Comparison of ENCODE assay signal across 17 cellular contexts in genomic region chr11:110329441-110329840, GRCh38. TPM values are rescaled to one million over a fixed set of nuclear protein-coding genes. Genes with fewer than 3 reads are reported as not detected.
A peak's percentile ranks its signal among the peaks of the same experiment; 100 is the strongest.
DNase-seq lines count a peak whose midpoint lies in the region; ATAC-seq and TF ChIP-seq lines count a peak whose summit lies in the region.
"Had no signal": no experiment of that assay in that cellular context is flagged by ENCODE, and none has a peak within 500 bp of the region (broad histone marks: within the 10 kb centered on the region; RNA-seq: fewer than 3 reads in every experiment).

No MANE protein-coding gene starts in this region.

- peak overlapping the region; percentile 85 for H3K14ac ChIP-seq in trophoblast cell (ENCODE audit: low read length)

- no peak for ATAC-seq in activated CD8-positive, alpha-beta T cell treated with anti-CD3 and anti-CD28 coated beads for 36 hours
- ATAC-seq in activated CD8-positive, alpha-beta T cell treated with anti-CD3 and anti-CD28 coated beads, Interleukin-2, amount 10 ng/mL, durations not matched to agents 7 days and 5 days: no peak
- no peak for ATAC-seq in GM23338
- no peak for ATAC-seq in HG03135 (IDR thresholded peaks at IDR 0.05; ENCODE audit: unreplicated experiment)
- ATAC-seq: CD8-positive, alpha-beta T cell had no signal

- no peak overlapping the region for H3K23ac ChIP-seq in trophoblast cell (ENCODE audit: low read length)

- H2BK5ac ChIP-seq in trophoblast cell (ENCODE audit: low read depth, low read length, poor library complexity): peak overlapping the region; percentile 76

- H3K79me2 ChIP-seq in GM23338 (replicated peaks; ENCODE audit: insufficient read depth): no peaks in the 10 kb centered on the region
- H3K79me2 ChIP-seq in trophoblast cell (ENCODE audit: control insufficient read depth, insufficient read depth, low read length, poor library complexity): no peaks in the 10 kb centered on the region

- peaks cover 7% of the 10 kb centered on the region; the same call in 1 of the 2 replicates for H3K9me2 ChIP-seq in GM23338 (ENCODE audit: insufficient read depth)

- H3K4me3 Mint-ChIP-seq in activated CD8-positive, alpha-beta T cell treated with anti-CD3 and anti-CD28 coated beads for 36 hours: peak overlapping the region; percentile 77
- no peak overlapping the region for H3K4me3 Mint-ChIP-seq in activated CD8-positive, alpha-beta T cell treated with anti-CD3 and anti-CD28 coated beads, Interleukin-2, amount 10 ng/mL, durations not matched to agents 7 days and 5 days
- no peak overlapping the region for H3K4me3 Mint-ChIP-seq in GM23338
- peak overlapping the region; percentile 91 for H3K4me3 Mint-ChIP-seq in activated CD4-positive, alpha-beta memory T cell treated with anti-CD3 and anti-CD28 coated beads for 36 hours
- H3K4me3 Mint-ChIP-seq: CD8-positive, alpha-beta T cell; nephron progenitor cell had no signal

- H3K4me1 ChIP-seq in GM23338 (ENCODE audit: insufficient read depth): no peaks in the 10 kb centered on the region
- peaks cover 17% of the 10 kb centered on the region in 2 experiments for H3K4me1 ChIP-seq in trophoblast cell (ENCODE audit: control insufficient read depth in 1 of 2, insufficient read depth in 2 of 2, low read length in 2 of 2)
- H3K4me1 ChIP-seq: upper lobe of left lung had no signal

- no CpG with 5 or more reads among the region's 1 CpG for WGBS in trophoblast cell (ENCODE audit: extremely low coverage, insufficient coverage, insufficient read length)

- POLR2A ChIA-PET in activated CD8-positive, alpha-beta T cell treated with anti-CD3 and anti-CD28 coated beads for 36 hours (lab: Charles Lee): interaction anchor here (1.1 to 2.9 kb wide), 4 partner anchors 18 to 34 kb away, joined by 3 to 13 read pairs (median 4); partner anchors contain the start of gene RDX
- POLR2A ChIA-PET in activated CD8-positive, alpha-beta T cell treated with anti-CD3 and anti-CD28 coated beads, Interleukin-2, amount 10 ng/mL, durations not matched to agents 7 days and 5 days (lab: Charles Lee): interaction anchor here (0.9 to 2.0 kb wide), 3 partner anchors 20 to 48 kb away, joined by 3 to 12 read pairs (median 3); partner anchors contain the start of gene RDX
- POLR2A ChIA-PET in activated CD4-positive, alpha-beta memory T cell treated with anti-CD3 and anti-CD28 coated beads for 36 hours (lab: Charles Lee): interaction anchor here (1.5 to 2.5 kb wide), 3 partner anchors 16 to 44 kb away, joined by 5 to 24 read pairs (median 9); no protein-coding TSS in a partner anchor

- peaks cover 2% of the 10 kb centered on the region for H3K27me3 Mint-ChIP-seq in activated CD8-positive, alpha-beta T cell treated with anti-CD3 and anti-CD28 coated beads for 36 hours
- no peaks in the 10 kb centered on the region for H3K27me3 Mint-ChIP-seq in activated CD8-positive, alpha-beta T cell treated with anti-CD3 and anti-CD28 coated beads, Interleukin-2, amount 10 ng/mL, durations not matched to agents 7 days and 5 days (ENCODE audit: low read depth)
- H3K27me3 Mint-ChIP-seq in GM23338 (ENCODE audit: insufficient read depth, low read depth, poor library complexity): peaks cover 5% of the 10 kb centered on the region
- no peaks in the 10 kb centered on the region for H3K27me3 Mint-ChIP-seq in activated CD4-positive, alpha-beta memory T cell treated with anti-CD3 and anti-CD28 coated beads for 36 hours

- peak overlapping the region; percentile 72 for H4K91ac ChIP-seq in trophoblast cell (ENCODE audit: low read depth, low read length)

- H3K4me2 ChIP-seq in GM23338 (no peak overlapping the region), trophoblast cell (ENCODE audit: low read length) (no peak overlapping the region)

- H3K27ac ChIP-seq in GM23338 (ENCODE audit: low read depth) (no peak overlapping the region), trophoblast cell (ENCODE audit: low read depth, low read length) (peak overlapping the region; percentile 77)
- H3K27ac ChIP-seq: upper lobe of left lung had no signal

- H4K8ac ChIP-seq in trophoblast cell (ENCODE audit: low read depth, low read length): peak overlapping the region; percentile 10

- no peak overlapping the region for H4K12ac ChIP-seq in trophoblast cell (ENCODE audit: low read depth, low read length)

- H2BK120ac ChIP-seq in trophoblast cell (ENCODE audit: insufficient read depth, low read length, poor library complexity): peak overlapping the region; percentile 97

- peaks cover 14% of the 10 kb centered on the region for H3K4me1 Mint-ChIP-seq in activated CD8-positive, alpha-beta T cell treated with anti-CD3 and anti-CD28 coated beads for 36 hours (ENCODE audit: low read depth)
- H3K4me1 Mint-ChIP-seq in activated CD8-positive, alpha-beta T cell treated with anti-CD3 and anti-CD28 coated beads, Interleukin-2, amount 10 ng/mL, durations not matched to agents 7 days and 5 days (ENCODE audit: low read depth): peaks cover 16% of the 10 kb centered on the region
- H3K4me1 Mint-ChIP-seq in GM23338: peaks cover 4% of the 10 kb centered on the region; the same call in 1 of the 3 replicates
- peaks cover 20% of the 10 kb centered on the region for H3K4me1 Mint-ChIP-seq in activated CD4-positive, alpha-beta memory T cell treated with anti-CD3 and anti-CD28 coated beads for 36 hours (ENCODE audit: low read depth)
- H3K4me1 Mint-ChIP-seq: nephron progenitor cell had no signal

- H2AFZ ChIP-seq in GM23338: peak overlapping the region; percentile 97; the same call in 1 of the 2 replicates
- no peak overlapping the region for H2AFZ ChIP-seq in trophoblast cell (ENCODE audit: insufficient read depth, low read length, poor library complexity)

- H3K27me3 ChIP-seq in GM23338 (ENCODE audit: insufficient read depth) (no peaks in the 10 kb centered on the region), trophoblast cell (ENCODE audit: insufficient read depth, low read length) (no peaks in the 10 kb centered on the region)
- H3K27me3 ChIP-seq: upper lobe of left lung had no signal

- H4K20me1 ChIP-seq in GM23338 (replicated peaks; ENCODE audit: insufficient read depth): no peaks in the 10 kb centered on the region

- no peak for DNase-seq in activated CD8-positive, alpha-beta T cell treated with anti-CD3 and anti-CD28 coated beads for 36 hours
- DNase-seq in activated CD8-positive, alpha-beta T cell treated with anti-CD3 and anti-CD28 coated beads, Interleukin-2, amount 10 ng/mL, durations not matched to agents 7 days and 5 days: no peak
- DNase-seq in GM23338 (ENCODE audit: low spot score) (no peak), trophoblast cell (no peak), SKM-1 treated with dmso at 0.1 percent for 144 hours (lab: John Stamatoyannopoulos, UW; ENCODE audit: unreplicated experiment) (no peak)
- no peak for DNase-seq in activated CD4-positive, alpha-beta memory T cell treated with anti-CD3 and anti-CD28 coated beads for 36 hours
- DNase-seq in activated effector memory CD4-positive, alpha-beta T cell treated with Interleukin-2 at 50 U/mL for 16 hours: no peak
- DNase-seq: activated CD4-positive, CD25-positive, alpha-beta regulatory T cell; CD8-positive, alpha-beta T cell; cerebellar nuclear complex; kidney glomerular epithelial cell; MM.1S; NCI-H1694 treated with DMSO at 0.1 percent for 48 hours; nephron progenitor cell; NK-92 treated with Interleukin-12 subunit alpha and Interleukin-12 subunit beta, amount 100 ng/mL, for 24 hours; upper lobe of left lung had no signal

- H3K27ac Mint-ChIP-seq in activated CD8-positive, alpha-beta T cell treated with anti-CD3 and anti-CD28 coated beads for 36 hours: peak overlapping the region; percentile 90
- H3K27ac Mint-ChIP-seq in activated CD8-positive, alpha-beta T cell treated with anti-CD3 and anti-CD28 coated beads, Interleukin-2, amount 10 ng/mL, durations not matched to agents 7 days and 5 days: no peak overlapping the region
- no peak overlapping the region for H3K27ac Mint-ChIP-seq in GM23338
- no peak overlapping the region for H3K27ac Mint-ChIP-seq in activated CD4-positive, alpha-beta memory T cell treated with anti-CD3 and anti-CD28 coated beads for 36 hours

- H3K79me1 ChIP-seq in trophoblast cell (ENCODE audit: low read length): peaks cover 13% of the 10 kb centered on the region

- no peak overlapping the region for H3K4me3 ChIP-seq in GM23338
- H3K4me3 ChIP-seq in trophoblast cell (ENCODE audit: low read depth, low read length): no peak overlapping the region
- H3K4me3 ChIP-seq: upper lobe of left lung had no signal

- peak overlapping the region; percentile 51 for H3K18ac ChIP-seq in trophoblast cell (ENCODE audit: low read length)

- H3K9me3 ChIP-seq in trophoblast cell (ENCODE audit: insufficient read depth, low read depth, low read length): no peaks in the 10 kb centered on the region
- H3K9me3 ChIP-seq: upper lobe of left lung had no signal

- CTCF ChIA-PET in activated CD8-positive, alpha-beta T cell treated with anti-CD3 and anti-CD28 coated beads for 36 hours (lab: Charles Lee): interaction anchor here (0.8 to 1.7 kb wide), 4 partner anchors 10 to 98 kb away, joined by 3 to 6 read pairs (median 4); no protein-coding TSS in a partner anchor
- CTCF ChIA-PET in activated CD8-positive, alpha-beta T cell treated with anti-CD3 and anti-CD28 coated beads, Interleukin-2, amount 10 ng/mL, durations not matched to agents 7 days and 5 days (lab: Charles Lee): interaction anchor here (0.7 to 2.3 kb wide), 9 partner anchors 10 to 104 kb away, joined by 3 to 12 read pairs (median 4); partner anchors contain the start of gene FDX1
- CTCF ChIA-PET in activated CD4-positive, alpha-beta memory T cell treated with anti-CD3 and anti-CD28 coated beads for 36 hours (lab: Charles Lee): interaction anchor here (1.3 kb wide), 1 partner anchor 100 kb away, joined by 3 read pairs; the partner anchor contains the start of gene FDX1

- no peaks in the 10 kb centered on the region for H3F3A ChIP-seq in GM23338 (replicated peaks; ENCODE audit: low read depth)

- H3K9ac ChIP-seq in trophoblast cell (ENCODE audit: low read length): no peak overlapping the region

- H3K36me3 ChIP-seq in GM23338 (ENCODE audit: insufficient read depth) (peaks cover 6% of the 10 kb centered on the region; the same call in 1 of the 2 replicates), trophoblast cell (ENCODE audit: control insufficient read depth in 1 of 2, insufficient read depth in 2 of 2, low read length in 2 of 2) (no peaks in the 10 kb centered on the region)
- H3K36me3 ChIP-seq: upper lobe of left lung had no signal

- H3K36me3 Mint-ChIP-seq in activated CD8-positive, alpha-beta T cell treated with anti-CD3 and anti-CD28 coated beads for 36 hours (ENCODE audit: low read depth): peaks cover 13% of the 10 kb centered on the region
- H3K36me3 Mint-ChIP-seq in activated CD8-positive, alpha-beta T cell treated with anti-CD3 and anti-CD28 coated beads, Interleukin-2, amount 10 ng/mL, durations not matched to agents 7 days and 5 days (ENCODE audit: low read depth): peaks cover 15% of the 10 kb centered on the region
- peaks cover 18% of the 10 kb centered on the region for H3K36me3 Mint-ChIP-seq in GM23338 (ENCODE audit: low read depth)
- peaks cover 4% of the 10 kb centered on the region for H3K36me3 Mint-ChIP-seq in activated CD4-positive, alpha-beta memory T cell treated with anti-CD3 and anti-CD28 coated beads for 36 hours

- H2AK5ac ChIP-seq in trophoblast cell (ENCODE audit: low read length): peak overlapping the region; percentile 82

- intact Hi-C loops in activated CD8-positive, alpha-beta T cell treated with anti-CD3 and anti-CD28 coated beads for 36 hours (cut with micrococcal nuclease): loop anchor here (2.0 kb wide), 1 partner anchor 19 kb away; no protein-coding TSS in a partner anchor
- intact Hi-C loops in activated CD4-positive, alpha-beta memory T cell treated with anti-CD3 and anti-CD28 coated beads for 36 hours (cut with micrococcal nuclease): loop anchor here (2.0 kb wide), 1 partner anchor 17 kb away; no protein-coding TSS in a partner anchor

- no peak overlapping the region for H3K4ac ChIP-seq in trophoblast cell (ENCODE audit: low read depth, low read length)

- H3K9me3 Mint-ChIP-seq in activated CD8-positive, alpha-beta T cell treated with anti-CD3 and anti-CD28 coated beads for 36 hours: peaks cover 4% of the 10 kb centered on the region
- no peaks in the 10 kb centered on the region for H3K9me3 Mint-ChIP-seq in activated CD8-positive, alpha-beta T cell treated with anti-CD3 and anti-CD28 coated beads, Interleukin-2, amount 10 ng/mL, durations not matched to agents 7 days and 5 days (ENCODE audit: insufficient read depth)
- H3K9me3 Mint-ChIP-seq in GM23338: peaks cover 43% of the 10 kb centered on the region
- no peaks in the 10 kb centered on the region for H3K9me3 Mint-ChIP-seq in activated CD4-positive, alpha-beta memory T cell treated with anti-CD3 and anti-CD28 coated beads for 36 hours

- TF ChIP-seq CTCF in activated CD8-positive, alpha-beta T cell treated with anti-CD3 and anti-CD28 coated beads for 36 hours (IDR thresholded peaks at IDR 0.05): no peak
- no peak for TF ChIP-seq CTCF in GM23338 (conservative IDR thresholded peaks at IDR 0.05; ENCODE audit: low read depth in 2 of 2)

- peak overlapping the region; percentile 96 for H2BK12ac ChIP-seq in trophoblast cell (ENCODE audit: low read length)

RNA-seq across cellular contexts. Expression of gene RDX, which starts 33.0 kb away (rescaled TPM):
- 10 to 100 TPM; 37.8 to 41.2 TPM for total RNA-seq in activated CD8-positive, alpha-beta T cell treated with anti-CD3 and anti-CD28 coated beads for 36 hours
- 10 to 100 TPM; 37.9 to 39.6 TPM for total RNA-seq in activated CD8-positive, alpha-beta T cell treated with anti-CD3 and anti-CD28 coated beads, Interleukin-2, amount 10 ng/mL, durations not matched to agents 7 days and 5 days
- total RNA-seq in GM23338 (2014; rRNA removed; shearing (Covaris generic)): 43.2 and 45.2 TPM in 2 replicates
- 153 and 226 TPM in 2 replicates for polyA plus RNA-seq in GM23338 (2016; fragmentation: Nextera tagmentation; extraction: Ambion mirVana)
- 10 to 100 TPM; 47.9 to 56.2 TPM for total RNA-seq in activated CD4-positive, alpha-beta memory T cell treated with anti-CD3 and anti-CD28 coated beads for 36 hours
- polyA plus RNA-seq in trophoblast cell (2013): 450 and 451 TPM in 2 replicates

Comparison
In these comparisons a context has a peak if more than half of its experiments do, and no peak if none do; other contexts are left out.
1. H3K4me3 Mint-ChIP-seq: peak in activated CD8-positive, alpha-beta T cell treated with anti-CD3 and anti-CD28 coated beads for 36 hours (single experiment) and activated CD4-positive, alpha-beta memory T cell treated with anti-CD3 and anti-CD28 coated beads for 36 hours (single experiment); none in activated CD8-positive, alpha-beta T cell treated with anti-CD3 and anti-CD28 coated beads, Interleukin-2, amount 10 ng/mL, durations not matched to agents 7 days and 5 days (single experiment) and GM23338 (single experiment).